19 cellular contexts compared by ENCODE assay signal in the genomic region with DNA sequence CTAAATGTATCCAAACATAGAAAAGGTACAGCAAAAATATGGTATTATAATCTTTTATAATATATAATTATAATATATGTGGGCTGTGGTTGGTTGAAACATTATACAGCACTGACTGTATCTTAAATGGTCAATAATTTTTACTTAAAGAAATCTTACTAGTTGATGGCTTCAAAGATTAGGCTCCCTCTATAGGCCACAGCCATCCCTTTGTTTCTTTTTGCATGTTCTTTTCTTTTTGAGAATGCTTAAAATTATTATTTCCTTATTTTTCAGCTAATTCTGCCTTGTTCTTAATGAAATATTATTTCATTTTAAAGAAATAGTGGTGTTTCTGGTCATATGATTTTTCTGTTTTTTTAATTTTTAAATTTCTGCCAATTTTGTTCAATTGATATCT.
DNase-seq lines count a peak whose midpoint lies in the region; FAIRE-seq and TF ChIP-seq lines count a peak whose summit lies in the region.
"Had no signal": no experiment of that assay in that cellular context is flagged by ENCODE, and none has a peak within 500 bp of the region (broad histone marks: within the 10 kb centered on the region; RNA-seq: fewer than 3 reads in every experiment).

No MANE protein-coding gene starts in this region.

- no peak for TF ChIP-seq POLR2A in spleen (IDR thresholded peaks at IDR 0.05)

- H3K27ac ChIP-seq in GM23248 (no peak overlapping the region), astrocyte (ENCODE audit: low read depth, low read length) (no peak overlapping the region), mesenchymal stem cell (ENCODE audit: low read length, poor library complexity, severe bottlenecking) (no peak overlapping the region), spleen (no peak overlapping the region)
- H3K27ac ChIP-seq: tibial nerve had no signal

- no peaks in the 10 kb centered on the region for H3K79me1 ChIP-seq in mesenchymal stem cell (replicated peaks; ENCODE audit: low read length, poor library complexity, severe bottlenecking)

- intact Hi-C loops in spleen (cut with DNase I; ENCODE audit: low total_unique reads): no loop called here

- H3K4me2 ChIP-seq in GM23248 (ENCODE audit: unreplicated experiment): no peak overlapping the region
- H3K4me2 ChIP-seq in astrocyte (ENCODE audit: low read length): no peak overlapping the region
- H3K4me2 ChIP-seq in mesenchymal stem cell (ENCODE audit: low read length, poor library complexity, severe bottlenecking): no peak overlapping the region
- H3K4me2 ChIP-seq: GM23338 had no signal

- H4K8ac ChIP-seq in mesenchymal stem cell (ENCODE audit: low read length): no peak overlapping the region

- no peaks in the 10 kb centered on the region for H3K4me1 ChIP-seq in GM23248 (ENCODE audit: insufficient read depth)
- H3K4me1 ChIP-seq in astrocyte (ENCODE audit: insufficient read depth, low read length): no peaks in the 10 kb centered on the region
- no peaks in the 10 kb centered on the region for H3K4me1 ChIP-seq in mesenchymal stem cell (ENCODE audit: control insufficient read depth, insufficient read depth, low read depth, low read length)
- H3K4me1 ChIP-seq in spleen: peaks cover 0 to 8% (median 0%) of the 10 kb centered on the region in 6 donors
- H3K4me1 ChIP-seq: tibial nerve had no signal

- no peak overlapping the region for H2BK5ac ChIP-seq in mesenchymal stem cell (ENCODE audit: low read depth, low read length, poor library complexity, severe bottlenecking)

- H3F3A ChIP-seq in GM23248 (ENCODE audit: insufficient read depth): no peaks in the 10 kb centered on the region

- H3K27me3 ChIP-seq in GM23248 (replicated peaks; ENCODE audit: insufficient read depth): no peaks in the 10 kb centered on the region
- no peaks in the 10 kb centered on the region for H3K27me3 ChIP-seq in astrocyte (ENCODE audit: insufficient read depth, low read length)
- H3K27me3 ChIP-seq in mesenchymal stem cell (ENCODE audit: control insufficient read depth in 1 of 2, insufficient read depth in 1 of 2, low read length in 2 of 2): peaks cover 16 to 18% of the 10 kb centered on the region in 2 experiments
- peaks cover 0 to 16% (median 0%) of the 10 kb centered on the region in 7 donors for H3K27me3 ChIP-seq in spleen (replicated peaks in 1 of 7)
- H3K27me3 ChIP-seq: tibial nerve had no signal

- H3K23ac ChIP-seq in mesenchymal stem cell (ENCODE audit: low read length in 2 of 2): no peak overlapping the region

- H3K4me1 Mint-ChIP-seq in astrocyte (ENCODE audit: low read depth, unreplicated experiment): no peaks in the 10 kb centered on the region

- no peak overlapping the region for H3K4ac ChIP-seq in mesenchymal stem cell (ENCODE audit: low read depth in 1 of 2, low read length in 2 of 2)

- H4K20me1 ChIP-seq in GM23248 (ENCODE audit: insufficient read depth) (no peaks in the 10 kb centered on the region), astrocyte (ENCODE audit: insufficient read depth, low read length) (no peaks in the 10 kb centered on the region)

- no peak overlapping the region for H2BK15ac ChIP-seq in mesenchymal stem cell (ENCODE audit: low read depth, poor library complexity, severe bottlenecking)

- H3K9me3 Mint-ChIP-seq in astrocyte (ENCODE audit: unreplicated experiment): no peaks in the 10 kb centered on the region
- H3K9me3 Mint-ChIP-seq: brain, GM23338 had no signal

- H3K18ac ChIP-seq in mesenchymal stem cell (ENCODE audit: low read depth in 1 of 2, low read length in 2 of 2): no peak overlapping the region

- no peak overlapping the region for H3K4me3 ChIP-seq in AG09309 (ENCODE audit: control insufficient read depth, low read depth, low read length)
- H3K4me3 ChIP-seq in GM23248: no peak overlapping the region
- no peak overlapping the region for H3K4me3 ChIP-seq in astrocyte (ENCODE audit: insufficient read depth, low read depth, low read length)
- no peak overlapping the region for H3K4me3 ChIP-seq in mesenchymal stem cell (ENCODE audit: insufficient read depth in 1 of 2, low read depth in 1 of 2, low read length in 2 of 2)
- no peak overlapping the region for H3K4me3 ChIP-seq in spleen
- H3K4me3 ChIP-seq: GM23338, tibial nerve had no signal

- H3K9me2 ChIP-seq in GM23248 (ENCODE audit: insufficient read depth): no peaks in the 10 kb centered on the region

- no peak overlapping the region for H3K14ac ChIP-seq in mesenchymal stem cell (ENCODE audit: low read length in 2 of 2)

- no peaks in the 10 kb centered on the region for H3K36me3 Mint-ChIP-seq in astrocyte (ENCODE audit: low read depth, unreplicated experiment)
- H3K36me3 Mint-ChIP-seq: brain had no signal

- no peak overlapping the region for H4K91ac ChIP-seq in mesenchymal stem cell (ENCODE audit: low read length)

- H2BK120ac ChIP-seq in mesenchymal stem cell (ENCODE audit: low read depth, low read length): no peak overlapping the region

- no peak overlapping the region for H2AK5ac ChIP-seq in mesenchymal stem cell (ENCODE audit: low read length, severe bottlenecking)

- in situ Hi-C loops in GM23248 (cut with MboI): no loop called here

- H3K9ac ChIP-seq in GM23248: no peak overlapping the region
- H3K9ac ChIP-seq in astrocyte (ENCODE audit: low read length): no peak overlapping the region
- H3K9ac ChIP-seq in mesenchymal stem cell (ENCODE audit: low read length): no peak overlapping the region

- no peak overlapping the region for H3K4me3 Mint-ChIP-seq in astrocyte (ENCODE audit: unreplicated experiment)
- H3K4me3 Mint-ChIP-seq: brain, GM23338 had no signal

- no peaks in the 10 kb centered on the region for H3K27me3 Mint-ChIP-seq in astrocyte (ENCODE audit: low read depth, unreplicated experiment)
- H3K27me3 Mint-ChIP-seq: progenitor cell of endocrine pancreas had no signal

- H2AFZ ChIP-seq in GM23248: no peak overlapping the region
- no peak overlapping the region for H2AFZ ChIP-seq in astrocyte (ENCODE audit: low read depth, low read length)
- no peak overlapping the region for H2AFZ ChIP-seq in mesenchymal stem cell (ENCODE audit: low read depth, low read length)
- H2AFZ ChIP-seq: GM23338 had no signal

- no peaks in the 10 kb centered on the region for H3K79me2 ChIP-seq in GM23248 (ENCODE audit: insufficient read depth)
- H3K79me2 ChIP-seq in astrocyte (ENCODE audit: insufficient read depth, low read length): no peaks in the 10 kb centered on the region

- no peaks in the 10 kb centered on the region for H3K36me3 ChIP-seq in GM23248 (ENCODE audit: low read depth)
- no peaks in the 10 kb centered on the region for H3K36me3 ChIP-seq in astrocyte (ENCODE audit: insufficient read depth, low read length)
- H3K36me3 ChIP-seq in mesenchymal stem cell (ENCODE audit: control insufficient read depth in 1 of 2, insufficient read depth in 2 of 2, low read depth in 1 of 2, low read length in 2 of 2): no peaks in the 10 kb centered on the region
- no peaks in the 10 kb centered on the region for H3K36me3 ChIP-seq in spleen
- H3K36me3 ChIP-seq: tibial nerve had no signal

- DNase-seq in AG09309 (ENCODE audit: low read depth) (no peak), GM23248 (peak; percentile 34), astrocyte (ENCODE audit: low read depth) (no peak), mesenchymal stem cell (peak; percentile 3), foreskin melanocyte (no peak), UCSD-AML1 (lab: John Stamatoyannopoulos, UW; ENCODE audit: unreplicated experiment) (no peak), spleen (no peak)
- DNase-seq in activated CD4-positive, alpha-beta T cell treated with anti-CD3 and anti-CD28 coated beads, Interleukin-2, amount 50 U/mL, for 1 hour: no peak
- DNase-seq: activated gamma-delta T cell; effector CD8-positive, alpha-beta T cell; GF-D8; glutamatergic neuron; NCI-H2081; NCI-H748 treated with DMSO at 0.1 percent for 48 hours had no signal

- no peak overlapping the region for H2BK12ac ChIP-seq in mesenchymal stem cell (ENCODE audit: low read length in 2 of 2)

- no peak for FAIRE-seq in astrocyte (lab: Jason Lieb, UNC)
- FAIRE-seq: keratinocyte had no signal

- H3K27ac Mint-ChIP-seq in astrocyte (ENCODE audit: unreplicated experiment): no peak overlapping the region
- H3K27ac Mint-ChIP-seq: brain, GM23338, progenitor cell of endocrine pancreas had no signal

- TF ChIP-seq CTCF in AG09309 (IDR thresholded peaks at IDR 0.05; ENCODE audit: control insufficient read depth, insufficient read depth, low read depth, low read length, missing control alignments) (peak; percentile 1), astrocyte (IDR thresholded peaks at IDR 0.05; ENCODE audit: insufficient read depth, low read depth, low read length) (peak; percentile 20), spleen (IDR thresholded peaks at IDR 0.05 in 8 of 11, conservative IDR thresholded peaks at IDR 0.05 in 3 of 11) (no peak)

- no peaks in the 10 kb centered on the region for H3K9me3 ChIP-seq in GM23248 (ENCODE audit: low read depth)
- no peaks in the 10 kb centered on the region for H3K9me3 ChIP-seq in astrocyte (ENCODE audit: insufficient read depth, low read depth, low read length)
- no peaks in the 10 kb centered on the region for H3K9me3 ChIP-seq in mesenchymal stem cell (ENCODE audit: control insufficient read depth, low read length)
- H3K9me3 ChIP-seq in spleen: no peaks in the 10 kb centered on the region
- H3K9me3 ChIP-seq: tibial nerve had no signal

Comparison
In these comparisons a context has a peak if more than half of its experiments do, and no peak if none do; other contexts are left out.
1. DNase-seq: peak in GM23248 (single experiment) and mesenchymal stem cell (single experiment); none in AG09309 (single experiment), astrocyte (single experiment), foreskin melanocyte (single experiment), UCSD-AML1 (single experiment), activated CD4-positive, alpha-beta T cell treated with anti-CD3 and anti-CD28 coated beads, Interleukin-2, amount 50 U/mL, for 1 hour (single experiment) and spleen (single experiment).
2. CTCF ChIP-seq: peak in AG09309 (single experiment) and astrocyte (single experiment); none in spleen (0 of 11).